Comparison of ENCODE assay signal across 11 cellular contexts in the genomic region with DNA sequence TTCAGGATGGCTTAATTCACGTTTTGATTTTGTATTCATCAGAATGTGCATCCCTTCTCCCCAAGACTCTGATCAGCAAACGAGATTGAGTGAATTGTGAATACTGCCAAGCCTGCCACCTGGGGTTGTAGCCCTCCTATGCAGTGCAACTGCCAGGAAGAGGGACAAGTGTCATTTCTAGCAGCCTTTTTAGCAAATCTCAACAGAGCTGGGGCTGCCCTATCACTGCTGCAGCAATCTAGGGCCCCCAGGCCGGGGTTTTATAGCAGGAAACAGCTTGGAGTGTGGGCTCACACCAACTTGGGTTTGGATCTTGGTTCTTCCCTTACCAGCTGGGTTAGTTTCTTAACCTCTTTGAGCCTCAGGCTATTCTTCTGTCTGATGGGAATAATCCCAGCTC. TPM values are rescaled to one million over a fixed set of nuclear protein-coding genes. Genes with fewer than 3 reads are reported as not detected.
DNase-seq lines count a peak whose midpoint lies in the region; ATAC-seq and TF ChIP-seq lines count a peak whose summit lies in the region.
"Had no signal": no experiment of that assay in that cellular context is flagged by ENCODE, and none has a peak within 500 bp of the region (broad histone marks: within the 10 kb centered on the region; RNA-seq: fewer than 3 reads in every experiment).

No MANE protein-coding gene starts in this region.

- TF ChIP-seq CTCF in mucosa of descending colon (IDR thresholded peaks at IDR 0.05) = no peak

- DNase-seq in AG20443 (ENCODE audit: low spot score) (peak; percentile 6), iPS-NIHi7 (ENCODE audit: extremely low spot score) (peak; percentile 11), mucosa of descending colon (no peak), COR-L47 (lab: John Stamatoyannopoulos, UW) (no peak), NCI-H2081 treated with DMSO at 0.1 percent for 48 hours (lab: John Stamatoyannopoulos, UW) (no peak)
- DNase-seq: activated T-cell treated with anti-CD3 and anti-CD28 coated beads, Interleukin-2, amount 50 U/mL, for 4 hours; foreskin melanocyte had no signal

- no peaks in the 10 kb centered on the region for H3K4me1 ChIP-seq in mucosa of descending colon (ENCODE audit: low read depth)
- H3K4me1 ChIP-seq: breast epithelium had no signal

- H3K9me3 ChIP-seq in mucosa of descending colon = no peaks in the 10 kb centered on the region
- H3K9me3 ChIP-seq: breast epithelium had no signal

- no peaks in the 10 kb centered on the region for H3K36me3 ChIP-seq in mucosa of descending colon (ENCODE audit: low read depth)
- H3K36me3 ChIP-seq: breast epithelium had no signal

- peak; percentile 26 for ATAC-seq in GM19351 (IDR thresholded peaks at IDR 0.05; ENCODE audit: unreplicated experiment)
- ATAC-seq in HG03175 (IDR thresholded peaks at IDR 0.05; ENCODE audit: unreplicated experiment) = peak; percentile 18
- no peak for ATAC-seq in mucosa of descending colon
- ATAC-seq in HG03196 (IDR thresholded peaks at IDR 0.05; ENCODE audit: unreplicated experiment) = no peak
- ATAC-seq: activated T-cell treated with anti-CD3 and anti-CD28 coated beads, Interleukin-2, amount 50 U/mL, for 4 hours had no signal

- no peak overlapping the region for H3K4me3 ChIP-seq in mucosa of descending colon

- intact Hi-C loops in mucosa of descending colon (cut with DNase I, micrococcal nuclease) = no loop called here

RNA-seq across cellular contexts. Expression of a gene that starts 4.0 kb away (rescaled TPM):
- total RNA-seq in mucosa of descending colon = 10 to 100 TPM in 2 of 3 donors, 1 to 10 TPM in 1; 9.0 to 39.0 (median 20.4) TPM

Comparison
In these comparisons a context has a peak if more than half of its experiments do, and no peak if none do; other contexts are left out.
1. DNase-seq: peak in AG20443 (single experiment) and iPS-NIHi7 (single experiment); none in mucosa of descending colon (0 of 3), COR-L47 (single experiment) and NCI-H2081 treated with DMSO at 0.1 percent for 48 hours (single experiment).
2. ATAC-seq: peak in GM19351 (single experiment) and HG03175 (single experiment); none in mucosa of descending colon (single experiment) and HG03196 (single experiment).